In genomic region chr22:36267896-36268485, GRCh38 we compare ENCODE assay signal across 23 cellular contexts. TPM values are rescaled to one million over a fixed set of nuclear protein-coding genes. Genes with fewer than 3 reads are reported as not detected.
"Had no signal": no experiment of that assay in that cellular context is flagged by ENCODE, and none has a peak within 500 bp of the region (broad histone marks: within the 10 kb centered on the region; RNA-seq: fewer than 3 reads in every experiment).

No MANE protein-coding gene starts in this region.

- H3K9me3 Mint-ChIP-seq: activated CD4-positive, alpha-beta memory T cell treated with anti-CD3 and anti-CD28 coated beads for 36 hours; T-helper 1 cell treated with Interleukin-12 subunit alpha and Interleukin-12 subunit beta and Interleukin-4 antibody, amounts not matched to agents 30 μg/mL and 1 μg/mL, for 36 hours had no signal

- H3K4me3 Mint-ChIP-seq: activated CD4-positive, alpha-beta memory T cell treated with anti-CD3 and anti-CD28 coated beads for 36 hours; brain; T-helper 1 cell treated with Interleukin-12 subunit alpha and Interleukin-12 subunit beta and Interleukin-4 antibody, amounts not matched to agents 30 μg/mL and 1 μg/mL, for 36 hours; WTC11 had no signal

- H3K9me3 ChIP-seq: ascending aorta, SJCRH30 had no signal

- H3K27me3 ChIP-seq: ascending aorta, cardiac muscle cell, SJCRH30 had no signal

- ATAC-seq: Panc1, WTC11 had no signal

- H3K36me3 Mint-ChIP-seq: brain, WTC11 had no signal

- H3K4me3 ChIP-seq: ascending aorta, cardiac muscle cell, SJCRH30 had no signal

- H3K4me1 ChIP-seq: ascending aorta, SJCRH30 had no signal

- DNase-seq: activated CD4-positive, alpha-beta memory T cell treated with anti-CD3 and anti-CD28 coated beads for 36 hours; activated CD4-positive, alpha-beta T cell treated with anti-CD3 and anti-CD28 coated beads for 48 hours; activated CD4-positive, CD25-positive, alpha-beta regulatory T cell treated with anti-CD3 and anti-CD28 coated beads, Interleukin-2, amount 50 U/mL, for 72 hours; activated CD8-positive, alpha-beta memory T cell treated with anti-CD3 and anti-CD28 coated beads for 24 hours; activated naive CD4-positive, alpha-beta T cell treated with Interleukin-2 at 50 U/mL for 16 hours; activated T-cell treated with anti-CD3 and anti-CD28 coated beads for 4 hours; KG1; NCI-H1048; NCI-H1694; NCI-H2029; NCI-H69; NK-92 treated with Interleukin-12 subunit alpha and Interleukin-12 subunit beta, amount 100 ng/mL, for 24 hours; OCI-M1; Right ventricle myocardium superior; RPMI8226; SJCRH30; T-helper 9 cell had no signal

- H3K27ac Mint-ChIP-seq: activated CD4-positive, alpha-beta memory T cell treated with anti-CD3 and anti-CD28 coated beads for 36 hours; brain; T-helper 1 cell treated with Interleukin-12 subunit alpha and Interleukin-12 subunit beta and Interleukin-4 antibody, amounts not matched to agents 30 μg/mL and 1 μg/mL, for 36 hours; WTC11 had no signal

- H3K36me3 ChIP-seq: cardiac muscle cell, SJCRH30 had no signal

- H3K27me3 Mint-ChIP-seq: activated CD4-positive, alpha-beta memory T cell treated with anti-CD3 and anti-CD28 coated beads for 36 hours; brain had no signal

- H3K27ac ChIP-seq: ascending aorta, cardiac muscle cell, SJCRH30 had no signal

RNA-seq across cellular contexts. Expression of gene APOL1, which starts 15.1 kb away (rescaled TPM):
- total RNA-seq: cardiac muscle cell had no signal
